23 cellular contexts compared by ENCODE assay signal in the genomic region with DNA sequence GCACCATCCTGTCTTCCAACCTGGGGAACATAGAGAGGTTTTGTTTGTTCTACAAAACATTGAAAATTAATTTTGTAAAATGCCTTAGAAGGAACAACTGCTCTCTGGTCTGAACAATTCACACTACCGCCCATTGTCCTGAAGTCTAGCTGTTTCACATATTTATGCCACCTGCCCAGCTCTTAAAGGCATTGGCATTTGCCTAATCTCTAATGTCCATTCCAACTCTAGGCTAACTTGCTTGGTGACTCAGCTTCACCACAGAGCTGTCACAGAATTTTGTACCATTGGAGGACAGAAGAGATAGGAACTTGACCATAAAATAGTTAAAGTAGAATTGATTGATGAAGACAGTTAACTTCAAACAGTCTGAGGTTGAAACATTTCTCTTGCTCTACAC. TPM values are rescaled to one million over a fixed set of nuclear protein-coding genes. Genes with fewer than 3 reads are reported as not detected.
"Had no signal": no experiment of that assay in that cellular context is flagged by ENCODE, and none has a peak within 500 bp of the region (broad histone marks: within the 10 kb centered on the region; RNA-seq: fewer than 3 reads in every experiment).

No MANE protein-coding gene starts in this region.

- H3K4me1 Mint-ChIP-seq: immature natural killer cell; natural killer cell; stimulated activated naive B cell treated with anti-CD40 and anti-IgM and Interleukin-4, amounts not matched to agents 10 μg/mL and 1 μg/mL and 100 μg/mL, for 72 hours had no signal

- H3K9me3 ChIP-seq: adrenal gland, gastroesophageal sphincter, sigmoid colon had no signal

- H3K4me3 Mint-ChIP-seq: dendritic cell treated with granulocyte-macrophage colony-stimulating factor and Interleukin-4, amounts not matched to agents 40 ng/mL and 50 ng/mL, for 4 days; immature natural killer cell; natural killer cell; stimulated activated naive B cell treated with anti-CD40 and anti-IgM and Interleukin-4, amounts not matched to agents 10 μg/mL and 1 μg/mL and 100 μg/mL, for 72 hours had no signal

- H3K36me3 ChIP-seq: adrenal gland, gastroesophageal sphincter, sigmoid colon had no signal

- ATAC-seq: activated CD4-positive, CD25-positive, alpha-beta regulatory T cell treated with anti-CD3 and anti-CD28 coated beads, Interleukin-2, amount 50 U/mL, for 24 hours; activated naive CD4-positive, alpha-beta T cell treated with anti-CD3 and anti-CD28 coated beads, Interleukin-2, amount 50 U/mL, for 72 hours; gastroesophageal sphincter; natural killer cell had no signal

- H3K36me3 Mint-ChIP-seq: activated naive CD4-positive, alpha-beta T cell treated with anti-CD3 and anti-CD28 coated beads, Interleukin-2, amount 50 U/mL, for 72 hours; immature natural killer cell; natural killer cell; stimulated activated naive B cell treated with anti-CD40 and anti-IgM and Interleukin-4, amounts not matched to agents 10 μg/mL and 1 μg/mL and 100 μg/mL, for 72 hours had no signal

- DNase-seq: activated CD8-positive, alpha-beta memory T cell treated with anti-CD3 and anti-CD28 coated beads for 24 hours; activated CD8-positive, alpha-beta memory T cell treated with anti-CD3 and anti-CD28 coated beads, Interleukin-2, amount 50 U/mL, for 48 hours; activated effector memory CD4-positive, alpha-beta T cell treated with anti-CD3 and anti-CD28 coated beads, Interleukin-2, amount 50 U/mL, for 16 hours; activated T-cell treated with anti-CD3 and anti-CD28 coated beads, Interleukin-2, amount 50 U/mL, for 48 hours; effector CD8-positive, alpha-beta T cell; immature natural killer cell; natural killer cell; sigmoid colon; stimulated activated naive B cell treated with anti-CD40 and anti-IgM and Interleukin-4, amounts not matched to agents 10 μg/mL and 1 μg/mL and 100 μg/mL, for 72 hours; T1000 had no signal

- H3K27ac ChIP-seq: adrenal gland, gastroesophageal sphincter, parathyroid adenoma, sigmoid colon had no signal

- H3K4me3 ChIP-seq: adrenal gland, gastroesophageal sphincter, sigmoid colon had no signal

- H3K27ac Mint-ChIP-seq: activated naive CD4-positive, alpha-beta T cell treated with anti-CD3 and anti-CD28 coated beads, Interleukin-2, amount 50 U/mL, for 72 hours; dendritic cell treated with granulocyte-macrophage colony-stimulating factor and Interleukin-4, amounts not matched to agents 40 ng/mL and 50 ng/mL, for 4 days; immature natural killer cell; natural killer cell; stimulated activated naive B cell treated with anti-CD40 and anti-IgM and Interleukin-4, amounts not matched to agents 10 μg/mL and 1 μg/mL and 100 μg/mL, for 72 hours had no signal

- H3K4me1 ChIP-seq: adrenal gland, parathyroid adenoma, sigmoid colon had no signal

- H3K27me3 Mint-ChIP-seq: stimulated activated naive B cell treated with anti-CD40 and anti-IgM and Interleukin-4, amounts not matched to agents 10 μg/mL and 1 μg/mL and 100 μg/mL, for 72 hours had no signal

- H3K9me3 Mint-ChIP-seq: activated naive CD4-positive, alpha-beta T cell treated with anti-CD3 and anti-CD28 coated beads, Interleukin-2, amount 50 U/mL, for 72 hours; dendritic cell treated with granulocyte-macrophage colony-stimulating factor and Interleukin-4, amounts not matched to agents 40 ng/mL and 50 ng/mL, for 4 days; stimulated activated naive B cell treated with anti-CD40 and anti-IgM and Interleukin-4, amounts not matched to agents 10 μg/mL and 1 μg/mL and 100 μg/mL, for 72 hours had no signal

- H3K27me3 ChIP-seq: adrenal gland, gastroesophageal sphincter, sigmoid colon had no signal

RNA-seq across cellular contexts. Expression of gene PPP1R17, which starts 53.6 kb away (rescaled TPM):
- total RNA-seq: activated naive CD4-positive, alpha-beta T cell treated with anti-CD3 and anti-CD28 coated beads, Interleukin-2, amount 50 U/mL, for 72 hours; astrocyte; chondrocyte; esophagus mucosa; gastroesophageal sphincter; lower leg skin; mesenteric fat pad; natural killer cell; sigmoid colon; T-helper 1 cell treated with Interleukin-12 subunit alpha and Interleukin-12 subunit beta and Interleukin-4 antibody, amounts not matched to agents 30 ng/mL and 1 ng/mL, for 36 hours; urinary bladder had no signal
- polyA plus RNA-seq: immature natural killer cell, sigmoid colon, urinary bladder had no signal
